In genomic region chr11:44792171-44792570, GRCh38 we compare ENCODE assay signal across 34 cellular contexts.
"Had no signal": no experiment of that assay in that cellular context is flagged by ENCODE, and none has a peak within 500 bp of the region (broad histone marks: within the 10 kb centered on the region; RNA-seq: fewer than 3 reads in every experiment).

No MANE protein-coding gene starts in this region.

- H3K4me1 ChIP-seq: gastrocnemius medialis, pancreas, prostate gland, upper lobe of left lung had no signal

- H3K27me3 Mint-ChIP-seq: activated naive CD8-positive, alpha-beta T cell treated with anti-CD3 and anti-CD28 coated beads for 36 hours had no signal

- H3K27ac ChIP-seq: adrenal gland, brain microvascular endothelial cell, gastrocnemius medialis, pancreas, prostate gland, skin epidermis, thyroid gland, upper lobe of left lung had no signal

- FAIRE-seq: keratinocyte, pancreas had no signal

- H3K27ac Mint-ChIP-seq: activated naive CD4-positive, alpha-beta T cell treated with anti-CD3 and anti-CD28 coated beads for 36 hours; activated naive CD8-positive, alpha-beta T cell treated with anti-CD3 and anti-CD28 coated beads for 36 hours; activated T-helper 1 cell treated with anti-CD3 and anti-CD28 coated beads, Interleukin-12 subunit alpha, Interleukin-12 subunit beta, Interleukin-2, Interleukin-4 antibody, amounts not matched to agents 30 ng/mL and 10 ng/mL and 1 ng/mL, durations not matched to agents 14 hours and 24 hours and 36 hours; dendritic cell treated with granulocyte-macrophage colony-stimulating factor and Interleukin-4, amounts not matched to agents 40 ng/mL and 50 ng/mL, for 4 days; natural killer cell treated with Interleukin-12 subunit alpha and Interleukin-12 subunit beta and Interleukin-15 and Interleukin-18, amount 100 ng/mL, for 72 hours; stimulated activated memory B cell treated with anti-CD40 and anti-IgM and Interleukin-4, amounts not matched to agents 10 μg/mL and 1 μg/mL and 100 μg/mL, for 72 hours; T-helper 2 cell treated with Interferon-gamma antibody and Interleukin-4, amounts not matched to agents 5 μg/mL and 100 μg/mL, for 36 hours had no signal

- ATAC-seq: gastrocnemius medialis; mucosa of descending colon; natural killer cell treated with Interleukin-12 subunit alpha and Interleukin-12 subunit beta and Interleukin-15 and Interleukin-18, amount 100 ng/mL, for 72 hours; pancreas; sciatic nerve; SK-N-SH treated with all-trans-retinoic acid at 6 μM for 48 hours; stimulated activated memory B cell treated with anti-CD40 and anti-IgM and Interleukin-4, amounts not matched to agents 10 μg/mL and 1 μg/mL and 100 μg/mL, for 72 hours had no signal

- H3K27me3 ChIP-seq: adrenal gland, gastrocnemius medialis, pancreas, thyroid gland, upper lobe of left lung had no signal

- H3K36me3 ChIP-seq: adrenal gland, brain microvascular endothelial cell, gastrocnemius medialis, pancreas, prostate gland, stomach, thyroid gland, upper lobe of left lung had no signal

- H3K9me3 Mint-ChIP-seq: activated naive CD4-positive, alpha-beta T cell treated with anti-CD3 and anti-CD28 coated beads for 36 hours; activated naive CD8-positive, alpha-beta T cell treated with anti-CD3 and anti-CD28 coated beads for 36 hours; activated T-helper 1 cell treated with anti-CD3 and anti-CD28 coated beads, Interleukin-12 subunit alpha, Interleukin-12 subunit beta, Interleukin-2, Interleukin-4 antibody, amounts not matched to agents 30 ng/mL and 10 ng/mL and 1 ng/mL, durations not matched to agents 14 hours and 24 hours and 36 hours; dendritic cell treated with granulocyte-macrophage colony-stimulating factor and Interleukin-4, amounts not matched to agents 40 ng/mL and 50 ng/mL, for 4 days; natural killer cell treated with Interleukin-12 subunit alpha and Interleukin-12 subunit beta and Interleukin-15 and Interleukin-18, amount 100 ng/mL, for 72 hours; T-helper 2 cell treated with Interferon-gamma antibody and Interleukin-4, amounts not matched to agents 5 μg/mL and 100 μg/mL, for 36 hours had no signal

- H3K4me3 Mint-ChIP-seq: activated naive CD4-positive, alpha-beta T cell treated with anti-CD3 and anti-CD28 coated beads for 36 hours; activated naive CD8-positive, alpha-beta T cell treated with anti-CD3 and anti-CD28 coated beads for 36 hours; activated T-helper 1 cell treated with anti-CD3 and anti-CD28 coated beads, Interleukin-12 subunit alpha, Interleukin-12 subunit beta, Interleukin-2, Interleukin-4 antibody, amounts not matched to agents 30 ng/mL and 10 ng/mL and 1 ng/mL, durations not matched to agents 14 hours and 24 hours and 36 hours; dendritic cell treated with granulocyte-macrophage colony-stimulating factor and Interleukin-4, amounts not matched to agents 40 ng/mL and 50 ng/mL, for 4 days; natural killer cell treated with Interleukin-12 subunit alpha and Interleukin-12 subunit beta and Interleukin-15 and Interleukin-18, amount 100 ng/mL, for 72 hours; stimulated activated memory B cell treated with anti-CD40 and anti-IgM and Interleukin-4, amounts not matched to agents 10 μg/mL and 1 μg/mL and 100 μg/mL, for 72 hours; T-helper 2 cell treated with Interferon-gamma antibody and Interleukin-4, amounts not matched to agents 5 μg/mL and 100 μg/mL, for 36 hours had no signal

- H3K9me3 ChIP-seq: adrenal gland, gastrocnemius medialis, mucosa of descending colon, pancreas, prostate gland, stomach, thyroid gland, upper lobe of left lung had no signal

- DNase-seq: activated CD4-positive, alpha-beta T cell treated with anti-CD3 and anti-CD28 coated beads for 4 hours; activated CD4-positive, alpha-beta T cell treated with anti-CD3 and anti-CD28 coated beads, Interleukin-2, amount 50 U/mL, for 48 hours; activated CD4-positive, CD25-positive, alpha-beta regulatory T cell; activated CD8-positive, alpha-beta memory T cell treated with anti-CD3 and anti-CD28 coated beads, Interleukin-2, amount 50 U/mL, for 4 hours; activated effector memory CD4-positive, alpha-beta T cell treated with anti-CD3 and anti-CD28 coated beads, Interleukin-2, amount 50 U/mL, for 16 hours; activated naive CD4-positive, alpha-beta T cell treated with anti-CD3 and anti-CD28 coated beads for 36 hours; activated naive CD8-positive, alpha-beta T cell treated with anti-CD3 and anti-CD28 coated beads for 36 hours; activated T-cell treated with anti-CD3 and anti-CD28 coated beads, Interleukin-2, amount 50 U/mL, for 1 hour; brain microvascular endothelial cell; central memory CD4-positive, alpha-beta T cell; gastrocnemius medialis; head of caudate nucleus; hippocampal formation; left cardiac atrium; mesendoderm; mucosa of descending colon; nucleus accumbens; pancreas; retina; stimulated activated CD4-positive, alpha-beta T cell treated with anti-CD3 and anti-CD28 coated beads, Interleukin-4, amount 100 ng/mL, for 24 hours; stomach; thyroid gland had no signal

- H3K36me3 Mint-ChIP-seq: activated naive CD8-positive, alpha-beta T cell treated with anti-CD3 and anti-CD28 coated beads for 36 hours; natural killer cell treated with Interleukin-12 subunit alpha and Interleukin-12 subunit beta and Interleukin-15 and Interleukin-18, amount 100 ng/mL, for 72 hours; stimulated activated memory B cell treated with anti-CD40 and anti-IgM and Interleukin-4, amounts not matched to agents 10 μg/mL and 1 μg/mL and 100 μg/mL, for 72 hours had no signal

- H3K4me3 ChIP-seq: adrenal gland, gastrocnemius medialis, mucosa of descending colon, pancreas, prostate gland, skin epidermis, stomach, thyroid gland, upper lobe of left lung had no signal

- H3K4me1 Mint-ChIP-seq: activated naive CD8-positive, alpha-beta T cell treated with anti-CD3 and anti-CD28 coated beads for 36 hours; stimulated activated memory B cell treated with anti-CD40 and anti-IgM and Interleukin-4, amounts not matched to agents 10 μg/mL and 1 μg/mL and 100 μg/mL, for 72 hours had no signal
